In genomic region chr18:77251730-77252050, GRCh38 we compare ENCODE assay signal across 15 cellular contexts. TPM values are rescaled to one million over a fixed set of nuclear protein-coding genes. Genes with fewer than 3 reads are reported as not detected.
"Had no signal": no experiment of that assay in that cellular context is flagged by ENCODE, and none has a peak within 500 bp of the region (broad histone marks: within the 10 kb centered on the region; RNA-seq: fewer than 3 reads in every experiment).

No MANE protein-coding gene starts in this region.

- H3K4me1 ChIP-seq: adrenal gland had no signal

- H3K9me3 ChIP-seq: adrenal gland had no signal

- H3K4me3 ChIP-seq: adrenal gland had no signal

- H3K36me3 ChIP-seq: adrenal gland, gastroesophageal sphincter, tibial nerve had no signal

- H3K27ac Mint-ChIP-seq: activated CD4-positive, alpha-beta memory T cell treated with anti-CD3 and anti-CD28 coated beads, Interleukin-2, amount 10 ng/mL, durations not matched to agents 7 days and 5 days; stimulated activated memory B cell treated with anti-CD40 and anti-IgM and Interleukin-4, amounts not matched to agents 10 μg/mL and 1 μg/mL and 100 μg/mL, for 72 hours had no signal

- H3K4me1 Mint-ChIP-seq: stimulated activated memory B cell treated with anti-CD40 and anti-IgM and Interleukin-4, amounts not matched to agents 10 μg/mL and 1 μg/mL and 100 μg/mL, for 72 hours had no signal

- DNase-seq: activated CD4-positive, alpha-beta memory T cell treated with anti-CD3 and anti-CD28 coated beads, Interleukin-2, amount 10 ng/mL, durations not matched to agents 7 days and 5 days; activated naive CD4-positive, alpha-beta T cell treated with Interleukin-2 at 50 U/mL for 16 hours; adrenal gland; central memory CD4-positive, alpha-beta T cell; effector memory CD4-positive, alpha-beta T cell; kidney; right cardiac atrium; small intestine; T-helper 9 cell had no signal

- H3K27ac ChIP-seq: coronary artery, epithelial cell of prostate, gastroesophageal sphincter, tibial nerve had no signal

- H3K36me3 Mint-ChIP-seq: stimulated activated memory B cell treated with anti-CD40 and anti-IgM and Interleukin-4, amounts not matched to agents 10 μg/mL and 1 μg/mL and 100 μg/mL, for 72 hours had no signal

- ATAC-seq: right cardiac atrium had no signal

- H3K4me3 Mint-ChIP-seq: activated CD4-positive, alpha-beta memory T cell treated with anti-CD3 and anti-CD28 coated beads, Interleukin-2, amount 10 ng/mL, durations not matched to agents 7 days and 5 days; stimulated activated memory B cell treated with anti-CD40 and anti-IgM and Interleukin-4, amounts not matched to agents 10 μg/mL and 1 μg/mL and 100 μg/mL, for 72 hours had no signal

RNA-seq across cellular contexts. Expression of gene GALR1, which starts 2.0 kb away (rescaled TPM):
- total RNA-seq: activated CD4-positive, alpha-beta memory T cell treated with anti-CD3 and anti-CD28 coated beads, Interleukin-2, amount 10 ng/mL, durations not matched to agents 7 days and 5 days; liver had no signal
- polyA plus RNA-seq: liver had no signal
